ENCODE assay signal across 20 cellular contexts in genomic region chr9:98955259-98955658, GRCh38. TPM values are rescaled to one million over a fixed set of nuclear protein-coding genes. Genes with fewer than 3 reads are reported as not detected.
DNase-seq lines count a peak whose midpoint lies in the region; TF ChIP-seq lines count a peak whose summit lies in the region.
"Had no signal": no experiment of that assay in that cellular context is flagged by ENCODE, and none has a peak within 500 bp of the region (broad histone marks: within the 10 kb centered on the region; RNA-seq: fewer than 3 reads in every experiment).

No MANE protein-coding gene starts in this region.

- WGBS in smooth muscle cell (ENCODE audit: low lambda C conversion rate), result 82% methylated on average over 3 of the region's 3 CpGs
- 87 to 92% (median 91%) methylated on average over 3 of the region's 3 CpGs for WGBS in adrenal gland, 4 donors

- H3K36me3 ChIP-seq in smooth muscle cell (ENCODE audit: low read depth), result no peaks in the 10 kb centered on the region
- H3K36me3 ChIP-seq in adrenal gland (replicated peaks in 1 of 2), result no peaks in the 10 kb centered on the region

- H2AFZ ChIP-seq in smooth muscle cell (ENCODE audit: low read depth), result no peak overlapping the region

- peak overlapping the region; percentile 27 to 47 for H3K27ac ChIP-seq in coronary artery
- H3K27ac ChIP-seq in smooth muscle cell (ENCODE audit: low read depth), result peak overlapping the region; percentile 8
- H3K27ac ChIP-seq in adrenal gland, result peak overlapping the region in 2 of 5 donors; percentile 2 to 6
- H3K27ac ChIP-seq: C4-2B had no signal

- H3K4me1 ChIP-seq in smooth muscle cell (ENCODE audit: low read depth), result no peaks in the 10 kb centered on the region
- peaks cover 0 to 44% of the 10 kb centered on the region in 2 donors for H3K4me1 ChIP-seq in adrenal gland (replicated peaks in 1 of 2)

- H3K27me3 ChIP-seq in smooth muscle cell (ENCODE audit: low read depth), result no peaks in the 10 kb centered on the region
- no peaks in the 10 kb centered on the region for H3K27me3 ChIP-seq in adrenal gland

- H3F3A ChIP-seq in smooth muscle cell (ENCODE audit: low read depth), result peaks cover 11% of the 10 kb centered on the region

- TF ChIP-seq CTCF in coronary artery (IDR thresholded peaks at IDR 0.05) (no peak), smooth muscle cell (IDR thresholded peaks at IDR 0.05; ENCODE audit: borderline replicate concordance, insufficient read depth, poor library complexity, severe bottlenecking) (no peak), adrenal gland (IDR thresholded peaks at IDR 0.05) (no peak)

- no peak overlapping the region for H3K9ac ChIP-seq in smooth muscle cell (ENCODE audit: low read depth)

- intact Hi-C loops in adrenal gland (cut with DNase I), result no loop called here

- peaks cover 83% of the 10 kb centered on the region for H3K79me2 ChIP-seq in smooth muscle cell (ENCODE audit: low read depth)

- no peaks in the 10 kb centered on the region for H4K20me1 ChIP-seq in smooth muscle cell (ENCODE audit: low read depth)

- H3K4me2 ChIP-seq in smooth muscle cell, result no peak overlapping the region

- DNase-seq in coronary artery (ENCODE audit: low spot score), result no peak
- peak; percentile 93 for DNase-seq in foreskin melanocyte
- no peak for DNase-seq in smooth muscle cell (lab: John Stamatoyannopoulos, UW; ENCODE audit: unreplicated experiment)
- no peak for DNase-seq in adrenal gland
- DNase-seq in cortex of kidney (lab: John Stamatoyannopoulos, UW), result no peak
- no peak for DNase-seq in COR-L47 (lab: John Stamatoyannopoulos, UW)
- DNase-seq in NCI-H82 treated with DMSO at 0.1 percent for 48 hours (lab: John Stamatoyannopoulos, UW; ENCODE audit: unreplicated experiment), result no peak
- DNase-seq: CD8-positive, alpha-beta memory T cell; DMS153; DND-41; KBM-7; MV-4-11; NCI-H1105; NCI-H1436 treated with DMSO at 0.1 percent for 48 hours; NCI-H187 treated with DMSO at 0.1 percent for 48 hours; NCI-H2171 treated with DMSO at 0.1 percent for 48 hours; NCI-H524; NCI-H748 treated with DMSO at 0.1 percent for 48 hours had no signal

- TF ChIP-seq POLR2A in adrenal gland (IDR thresholded peaks at IDR 0.05), result no peak

- H3K9me3 ChIP-seq in smooth muscle cell (replicated peaks; ENCODE audit: low read depth) (no peaks in the 10 kb centered on the region), adrenal gland (replicated peaks in 1 of 3) (no peaks in the 10 kb centered on the region)

- no peak overlapping the region for H3K4me3 ChIP-seq in coronary artery
- H3K4me3 ChIP-seq in smooth muscle cell, result no peak overlapping the region
- H3K4me3 ChIP-seq in adrenal gland, result no peak overlapping the region

RNA-seq across cellular contexts. Expression of gene COL15A1, which starts 11.6 kb away (rescaled TPM):
- total RNA-seq in smooth muscle cell (222 and 313 TPM in 2 replicates), adrenal gland (100 to 1,000 TPM in 4 of 8 donors, 10 to 100 TPM in 4; 66.2 to 320 (median 101) TPM)
- polyA plus RNA-seq in smooth muscle cell (167 and 293 TPM in 2 replicates), adrenal gland (100 to 1,000 TPM in 1 of 3 donors, 10 to 100 TPM in 2; 34.8 to 111 (median 61.2) TPM)
- total RNA-seq: CD8-positive, alpha-beta memory T cell; MCF 10A had no signal
